In the genomic region with DNA sequence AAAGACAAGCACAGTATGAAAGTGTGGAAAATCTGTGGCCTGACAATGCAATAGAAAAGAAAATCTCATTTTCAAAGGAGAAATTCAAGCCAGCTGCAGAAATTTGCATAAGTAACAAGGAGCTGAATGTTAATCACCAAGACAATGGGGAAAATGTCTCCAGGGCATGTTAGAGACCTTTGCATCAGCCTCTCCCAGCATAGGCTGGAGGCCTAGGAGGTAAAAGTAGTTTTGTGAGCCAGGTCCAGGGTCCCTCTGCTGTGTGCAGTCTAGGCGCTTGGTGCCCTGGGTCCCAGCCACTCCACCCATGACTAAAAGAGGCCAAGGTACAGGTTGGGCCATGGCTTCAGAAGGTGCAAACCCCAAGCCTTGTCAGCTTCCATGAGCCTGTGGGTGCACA, we compare ENCODE assay signal across 22 cellular contexts. TPM values are rescaled to one million over a fixed set of nuclear protein-coding genes. Genes with fewer than 3 reads are reported as not detected.
DNase-seq lines count a peak whose midpoint lies in the region; ATAC-seq and TF ChIP-seq lines count a peak whose summit lies in the region.
"Had no signal": no experiment of that assay in that cellular context is flagged by ENCODE, and none has a peak within 500 bp of the region (broad histone marks: within the 10 kb centered on the region; RNA-seq: fewer than 3 reads in every experiment).

No MANE protein-coding gene starts in this region.

- no peak overlapping the region for H4K8ac ChIP-seq in mesendoderm (ENCODE audit: low read depth, low read length)

- no peaks in the 10 kb centered on the region for H3K79me1 ChIP-seq in mesendoderm (ENCODE audit: low read length)

- H3K27me3 Mint-ChIP-seq in activated naive CD4-positive, alpha-beta T cell treated with anti-CD3 and anti-CD28 coated beads, Interleukin-2, amount 50 U/mL, for 24 hours = no peaks in the 10 kb centered on the region
- no peaks in the 10 kb centered on the region for H3K27me3 Mint-ChIP-seq in endodermal cell (ENCODE audit: insufficient read depth)
- H3K27me3 Mint-ChIP-seq: B cell; CD4-positive, alpha-beta T cell had no signal

- no peaks in the 10 kb centered on the region for H3K79me2 ChIP-seq in mesendoderm (ENCODE audit: control insufficient read depth, insufficient read depth, low read length)

- H2AK5ac ChIP-seq in mesendoderm (ENCODE audit: low read length) = no peak overlapping the region

- TF ChIP-seq CTCF in endodermal cell (conservative IDR thresholded peaks at IDR 0.05) = no peak

- no peak overlapping the region for H3K4ac ChIP-seq in mesendoderm (ENCODE audit: low read depth, low read length)

- H3K4me1 Mint-ChIP-seq in activated naive CD4-positive, alpha-beta T cell treated with anti-CD3 and anti-CD28 coated beads, Interleukin-2, amount 50 U/mL, for 24 hours = peaks cover 19% of the 10 kb centered on the region
- peaks cover 7% of the 10 kb centered on the region for H3K4me1 Mint-ChIP-seq in endodermal cell
- H3K4me1 Mint-ChIP-seq: B cell; CD14-positive monocyte; CD8-positive, alpha-beta memory T cell had no signal

- H3K36me3 ChIP-seq in NT2/D1 (ENCODE audit: insufficient read depth, insufficient read length, low read length) (no peaks in the 10 kb centered on the region), endodermal cell (ENCODE audit: control insufficient read depth, insufficient read depth, low read length) (peaks cover 32% of the 10 kb centered on the region), mesendoderm (ENCODE audit: control insufficient read depth, insufficient read depth, low read length) (no peaks in the 10 kb centered on the region)
- H3K36me3 ChIP-seq: BLaER1 had no signal

- no peak overlapping the region for H3K4me3 Mint-ChIP-seq in activated naive CD4-positive, alpha-beta T cell treated with anti-CD3 and anti-CD28 coated beads, Interleukin-2, amount 50 U/mL, for 24 hours
- no peak overlapping the region for H3K4me3 Mint-ChIP-seq in endodermal cell
- H3K4me3 Mint-ChIP-seq: B cell; CD14-positive monocyte; CD4-positive, alpha-beta T cell; CD8-positive, alpha-beta memory T cell had no signal

- H3K4me2 ChIP-seq in mesendoderm (ENCODE audit: low read length) = no peak overlapping the region
- H3K4me2 ChIP-seq: BLaER1 had no signal

- H4K5ac ChIP-seq in mesendoderm (ENCODE audit: low read length) = no peak overlapping the region

- ATAC-seq in GM18861 (IDR thresholded peaks at IDR 0.05; ENCODE audit: unreplicated experiment) = no peak
- ATAC-seq: HCT116 had no signal

- peaks cover 9% of the 10 kb centered on the region for H3K9me3 Mint-ChIP-seq in activated naive CD4-positive, alpha-beta T cell treated with anti-CD3 and anti-CD28 coated beads, Interleukin-2, amount 50 U/mL, for 24 hours
- peaks cover 59% of the 10 kb centered on the region for H3K9me3 Mint-ChIP-seq in endodermal cell

- H3K27me3 ChIP-seq in NT2/D1 (ENCODE audit: insufficient read depth, insufficient read length) (no peaks in the 10 kb centered on the region), endodermal cell (ENCODE audit: control insufficient read depth, insufficient read depth, low read length, poor library complexity, severe bottlenecking) (no peaks in the 10 kb centered on the region), mesendoderm (ENCODE audit: insufficient read depth, low read length, poor library complexity) (no peaks in the 10 kb centered on the region)
- H3K27me3 ChIP-seq: BLaER1 had no signal

- no peak overlapping the region for H2BK15ac ChIP-seq in mesendoderm (replicated peaks; ENCODE audit: low read depth)

- H3K4me3 ChIP-seq in NT2/D1 (ENCODE audit: insufficient read length, low read depth) (no peak overlapping the region), endodermal cell (ENCODE audit: low read length) (peak overlapping the region; percentile 29), mesendoderm (ENCODE audit: low read length) (no peak overlapping the region)
- H3K4me3 ChIP-seq: BLaER1, GM23248 had no signal

- H3K9me3 ChIP-seq in NT2/D1 (ENCODE audit: insufficient read depth, low read length) (peaks cover 70% of the 10 kb centered on the region), endodermal cell (ENCODE audit: control insufficient read depth, low read length) (peaks cover 56% of the 10 kb centered on the region)

- H2BK5ac ChIP-seq in mesendoderm (ENCODE audit: low read length) = no peak overlapping the region

- H3K18ac ChIP-seq in mesendoderm (ENCODE audit: low read length) = no peak overlapping the region

- H3K27ac ChIP-seq in endodermal cell (ENCODE audit: low read depth, low read length) (no peak overlapping the region), mesendoderm (ENCODE audit: low read depth, low read length) (no peak overlapping the region)
- H3K27ac ChIP-seq: 22Rv1, BLaER1, GM23248 had no signal

- no peak overlapping the region for H3K56ac ChIP-seq in mesendoderm (ENCODE audit: low read length)

- no peak for DNase-seq in activated naive CD4-positive, alpha-beta T cell treated with anti-CD3 and anti-CD28 coated beads, Interleukin-2, amount 50 U/mL, for 16 hours
- peak; percentile 25 for DNase-seq in NT2/D1 (ENCODE audit: low read depth, low spot score)
- no peak for DNase-seq in endodermal cell
- DNase-seq in mesendoderm = peak; percentile 31
- no peak for DNase-seq in stimulated activated CD4-positive, alpha-beta T cell treated with anti-CD3 and anti-CD28 coated beads, Interleukin-4, amount 100 ng/mL, for 4 hours
- DNase-seq in NCI-H146 treated with DMSO at 0.1 percent for 48 hours (lab: John Stamatoyannopoulos, UW; ENCODE audit: unreplicated experiment) = no peak
- DNase-seq: CD4-positive, alpha-beta T cell; CD8-positive, alpha-beta memory T cell; DMS 273 treated with DMSO at 0.1 percent for 48 hours; DMS79; EL; GF-D8; GM23248 had no signal

- H3K23ac ChIP-seq in mesendoderm (ENCODE audit: low read length) = no peak overlapping the region

- 100% methylated on average over 1 of the region's 1 CpG for WGBS in endodermal cell (ENCODE audit: insufficient coverage in 1 of 2, insufficient read length in 1 of 2), 2 experiments
- WGBS in mesendoderm (ENCODE audit: extremely low coverage, insufficient coverage, low lambda C conversion rate) = no CpG with 5 or more reads among the region's 1 CpG

- H2BK120ac ChIP-seq in mesendoderm (ENCODE audit: low read depth, low read length) = no peak overlapping the region

- H3K9ac ChIP-seq in NT2/D1 (ENCODE audit: insufficient read length, low read depth) (no peak overlapping the region), endodermal cell (ENCODE audit: extremely low read depth, low read length, poor library complexity, severe bottlenecking) (no peak overlapping the region), mesendoderm (ENCODE audit: low read length) (no peak overlapping the region)
- H3K9ac ChIP-seq: BLaER1, GM23248 had no signal

- H3K27ac Mint-ChIP-seq in activated naive CD4-positive, alpha-beta T cell treated with anti-CD3 and anti-CD28 coated beads, Interleukin-2, amount 50 U/mL, for 24 hours = peak overlapping the region; percentile 37
- H3K27ac Mint-ChIP-seq in endodermal cell = no peak overlapping the region
- H3K27ac Mint-ChIP-seq: B cell; CD14-positive monocyte; CD4-positive, alpha-beta T cell; CD8-positive, alpha-beta memory T cell had no signal

- peaks cover 22% of the 10 kb centered on the region for H3K36me3 Mint-ChIP-seq in activated naive CD4-positive, alpha-beta T cell treated with anti-CD3 and anti-CD28 coated beads, Interleukin-2, amount 50 U/mL, for 24 hours
- H3K36me3 Mint-ChIP-seq in endodermal cell (ENCODE audit: low read depth) = peaks cover 52% of the 10 kb centered on the region

- no peaks in the 10 kb centered on the region for H3K4me1 ChIP-seq in NT2/D1 (ENCODE audit: insufficient read depth, insufficient read length)
- no peaks in the 10 kb centered on the region for H3K4me1 ChIP-seq in endodermal cell (ENCODE audit: control insufficient read depth, insufficient read depth, low read length)
- no peaks in the 10 kb centered on the region for H3K4me1 ChIP-seq in mesendoderm (ENCODE audit: control insufficient read depth, low read depth, low read length)
- H3K4me1 ChIP-seq: BLaER1 had no signal

RNA-seq across cellular contexts. Expression of a gene that starts 58.3 kb away (rescaled TPM):
- total RNA-seq in endodermal cell = not detected
- not detected for polyA plus RNA-seq in endodermal cell (2013, experiment 1 of 2)
- polyA plus RNA-seq in endodermal cell (2013, experiment 2 of 2) = not detected
- 0.28 TPM for polyA plus RNA-seq in mesendoderm (2013, experiment 1 of 2)
- 0.22 TPM for polyA plus RNA-seq in mesendoderm (2013, experiment 2 of 2)
- total RNA-seq: G401, GM23248 had no signal
- polyA plus RNA-seq: AG04450, GM23248 had no signal

Comparison
In these comparisons a context has a peak if more than half of its experiments do, and no peak if none do; other contexts are left out.
1. DNase-seq: peak in NT2/D1 (single experiment) and mesendoderm (single experiment); none in activated naive CD4-positive, alpha-beta T cell treated with anti-CD3 and anti-CD28 coated beads, Interleukin-2, amount 50 U/mL, for 16 hours (single experiment), endodermal cell (single experiment), stimulated activated CD4-positive, alpha-beta T cell treated with anti-CD3 and anti-CD28 coated beads, Interleukin-4, amount 100 ng/mL, for 4 hours (0 of 2) and NCI-H146 treated with DMSO at 0.1 percent for 48 hours (single experiment).